ENCODE assay signal across 8 cellular contexts in genomic region chr14:30214456-30215090, GRCh38.
A peak's percentile ranks its signal among the peaks of the same experiment; 100 is the strongest.
DNase-seq lines count a peak whose midpoint lies in the region; ATAC-seq and TF ChIP-seq lines count a peak whose summit lies in the region.

No MANE protein-coding gene starts in this region.

- CTCF ChIA-PET in HEK293T (lab: Yijun Ruan, JAX) = interaction anchor here (0.6 to 1.1 kb wide), 8 partner anchors 8 to 1441 kb away, joined by 3 to 9 read pairs (median 4); no protein-coding TSS in a partner anchor

- no peaks in the 10 kb centered on the region for H3K4me1 ChIP-seq in thyroid gland

- POLR2A ChIA-PET in HEK293T (lab: Yijun Ruan, JAX) = no interaction called here

- H3K9me3 ChIP-seq in thyroid gland = no peaks in the 10 kb centered on the region

- no peak for ATAC-seq in HG02678 (IDR thresholded peaks at IDR 0.05; ENCODE audit: unreplicated experiment)

- peak; percentile 53 for TF ChIP-seq CTCF in astrocyte of the spinal cord (IDR thresholded peaks at IDR 0.05; ENCODE audit: low read depth, low read length)
- peak in 5 of 6 experiments; percentile 46 to 75 (median 62) for TF ChIP-seq CTCF in thyroid gland (IDR thresholded peaks at IDR 0.05)

- WGBS in thyroid gland, 2 donors = 0 to 3% methylated on average over 2 of the region's 2 CpGs

- no peaks in the 10 kb centered on the region for H3K27me3 ChIP-seq in thyroid gland

- no peak overlapping the region for H3K27ac ChIP-seq in thyroid gland

- H3K4me3 ChIP-seq in astrocyte of the spinal cord (ENCODE audit: low read depth, low read length) (no peak overlapping the region), thyroid gland (replicated peaks in 1 of 3) (no peak overlapping the region)

- no peak for TF ChIP-seq POLR2A in thyroid gland (IDR thresholded peaks at IDR 0.05)

- in situ Hi-C loops in astrocyte of the spinal cord (cut with HindIII; ENCODE audit: low sequenced_read_pairs) = no loop called here

- H3K36me3 ChIP-seq in thyroid gland = no peaks in the 10 kb centered on the region

- DNase-seq in DMS114 treated with DMSO at 0.1 percent for 48 hours (lab: John Stamatoyannopoulos, UW; ENCODE audit: unreplicated experiment) = peak; percentile 61
- DNase-seq in HEK293T (ENCODE audit: extremely low spot score) = peak; percentile 48
- peak; percentile 47 for DNase-seq in NCI-H2196 treated with DMSO at 0.1 percent for 48 hours (lab: John Stamatoyannopoulos, UW; ENCODE audit: unreplicated experiment)
- DNase-seq in astrocyte of the spinal cord (ENCODE audit: low read depth, low spot score) = peak; percentile 85
- peak; percentile 52 for DNase-seq in iPS-NIHi7 (ENCODE audit: extremely low spot score)
- no peak for DNase-seq in thyroid gland
- DNase-seq in activated CD4-positive, alpha-beta T cell treated with anti-CD3 and anti-CD28 coated beads, Interleukin-2, amount 50 U/mL, for 4 hours = no peak

- intact Hi-C loops in thyroid gland (cut with DNase I) = loop anchor here (5.0 kb wide), 1 partner anchor 667 kb away; no protein-coding TSS in a partner anchor

TF ChIP-seq in HEK293T, 16 proteins besides CTCF, POLR2A, EP300 and RAD21:
- TF ChIP-seq PKNOX1 (IDR thresholded peaks at IDR 0.05) = no peak
- TF ChIP-seq ARNT (IDR thresholded peaks at IDR 0.05) = no peak
- TF ChIP-seq TARDBP (IDR thresholded peaks at IDR 0.05) = no peak
- no peak for TF ChIP-seq BHLHE40 (IDR thresholded peaks at IDR 0.05; ENCODE audit: borderline replicate concordance)
- no peak for TF ChIP-seq LEF1 (IDR thresholded peaks at IDR 0.05; ENCODE audit: borderline replicate concordance)
- no peak for TF ChIP-seq FOXK2 (IDR thresholded peaks at IDR 0.05)
- no peak for TF ChIP-seq ELF4 (IDR thresholded peaks at IDR 0.05)
- no peak for TF ChIP-seq L3MBTL2 (conservative IDR thresholded peaks at IDR 0.05)
- no peak for TF ChIP-seq ZNF384 (IDR thresholded peaks at IDR 0.05)
- no peak for TF ChIP-seq HDGF (IDR thresholded peaks at IDR 0.05; ENCODE audit: borderline replicate concordance)
- TF ChIP-seq SUZ12 (IDR thresholded peaks at IDR 0.05) = no peak
- no peak for TF ChIP-seq NFRKB (IDR thresholded peaks at IDR 0.05)
- TF ChIP-seq CTBP1 (IDR thresholded peaks at IDR 0.05; ENCODE audit: borderline replicate concordance) = no peak
- no peak for TF ChIP-seq FOXA1 (IDR thresholded peaks at IDR 0.05)
- TF ChIP-seq FOXM1 (IDR thresholded peaks at IDR 0.05; ENCODE audit: borderline replicate concordance) = no peak
- no peak for TF ChIP-seq SP1 (IDR thresholded peaks at IDR 0.05)
TF ChIP-seq in HEK293T: peak in this region for 0.

Comparison
In these comparisons a context has a peak if more than half of its experiments do, and no peak if none do; other contexts are left out.
1. DNase-seq: peak in DMS114 treated with DMSO at 0.1 percent for 48 hours (single experiment), HEK293T (single experiment), NCI-H2196 treated with DMSO at 0.1 percent for 48 hours (single experiment), astrocyte of the spinal cord (single experiment) and iPS-NIHi7 (single experiment); none in thyroid gland (0 of 2) and activated CD4-positive, alpha-beta T cell treated with anti-CD3 and anti-CD28 coated beads, Interleukin-2, amount 50 U/mL, for 4 hours (0 of 2).